In the genomic region with DNA sequence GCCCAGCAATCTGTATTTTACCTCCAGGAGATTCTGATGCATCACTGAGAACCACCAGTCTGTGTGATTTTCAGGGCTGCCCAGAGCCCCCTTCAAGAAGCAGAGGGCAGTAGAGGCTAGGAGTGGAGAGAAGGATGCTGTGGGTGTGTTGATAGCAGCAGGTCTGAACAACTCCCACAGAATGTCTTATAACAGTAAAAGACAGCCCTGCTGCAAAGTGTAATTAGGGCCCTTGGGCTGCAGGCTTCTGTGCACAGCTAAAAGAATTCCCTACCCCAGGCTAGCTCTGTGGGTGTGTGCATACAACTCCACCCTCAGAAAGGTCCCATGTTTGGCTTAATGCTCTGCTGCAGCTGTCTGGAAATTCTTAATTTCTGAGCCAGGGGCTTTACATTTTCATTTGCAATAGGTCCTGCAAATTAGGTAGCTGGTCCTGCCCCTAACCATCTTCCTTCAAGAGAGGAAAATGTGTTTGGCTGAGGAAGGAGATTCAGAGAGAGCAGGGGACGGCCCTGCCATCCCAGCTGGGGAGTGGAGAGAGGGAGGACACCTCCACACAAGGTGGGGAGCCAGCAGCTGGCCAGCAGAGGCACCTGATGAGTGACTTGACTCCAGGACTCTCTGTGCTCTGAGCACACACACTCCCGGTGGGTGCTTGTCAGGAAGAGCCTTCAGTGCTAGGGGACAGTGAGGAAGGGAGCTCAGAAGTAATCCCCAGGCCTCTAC, we compare ENCODE assay signal across 1 cellular context.
TF ChIP-seq lines count a peak whose summit lies in the region.

No MANE protein-coding gene starts in this region.

TF ChIP-seq in GM12878, 131 proteins besides CTCF, POLR2A, EP300 and RAD21:
- TF ChIP-seq NR2C1 (IDR thresholded peaks at IDR 0.05) (no peak), BCL11A (IDR thresholded peaks at IDR 0.05; ENCODE audit: low read depth, low read length) (no peak), SRF (IDR thresholded peaks at IDR 0.05; ENCODE audit: low read depth in 2 of 2, low read length in 2 of 2) (no peak), JUND (IDR thresholded peaks at IDR 0.05; ENCODE audit: low read depth, low read length) (no peak), RFX5 (IDR thresholded peaks at IDR 0.05; ENCODE audit: low read depth, low read length) (no peak), LARP7 (IDR thresholded peaks at IDR 0.05) (no peak), ZSCAN29 (IDR thresholded peaks at IDR 0.05) (no peak), ZBED1 (IDR thresholded peaks at IDR 0.05; ENCODE audit: borderline replicate concordance) (no peak), RUNX3 (IDR thresholded peaks at IDR 0.05; ENCODE audit: low read length) (no peak), STAT3 (IDR thresholded peaks at IDR 0.05; ENCODE audit: low read depth, low read length) (no peak), EGR1 (IDR thresholded peaks at IDR 0.05; ENCODE audit: borderline replicate concordance in 1 of 2, low read depth in 2 of 2, low read length in 2 of 2) (no peak), CREM (IDR thresholded peaks at IDR 0.05; ENCODE audit: low read depth) (no peak), SREBF2 (IDR thresholded peaks at IDR 0.05; ENCODE audit: low read length) (no peak), YY1 (IDR thresholded peaks at IDR 0.05; ENCODE audit: low read depth, low read length) (no peak)
- TF ChIP-seq, protein P1, sequence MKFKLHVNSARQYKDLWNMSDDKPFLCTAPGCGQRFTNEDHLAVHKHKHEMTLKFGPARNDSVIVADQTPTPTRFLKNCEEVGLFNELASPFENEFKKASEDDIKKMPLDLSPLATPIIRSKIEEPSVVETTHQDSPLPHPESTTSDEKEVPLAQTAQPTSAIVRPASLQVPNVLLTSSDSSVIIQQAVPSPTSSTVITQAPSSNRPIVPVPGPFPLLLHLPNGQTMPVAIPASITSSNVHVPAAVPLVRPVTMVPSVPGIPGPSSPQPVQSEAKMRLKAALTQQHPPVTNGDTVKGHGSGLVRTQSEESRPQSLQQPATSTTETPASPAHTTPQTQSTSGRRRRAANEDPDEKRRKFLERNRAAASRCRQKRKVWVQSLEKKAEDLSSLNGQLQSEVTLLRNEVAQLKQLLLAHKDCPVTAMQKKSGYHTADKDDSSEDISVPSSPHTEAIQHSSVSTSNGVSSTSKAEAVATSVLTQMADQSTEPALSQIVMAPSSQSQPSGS (IDR thresholded peaks at IDR 0.05; ENCODE audit: low read length): no peak
- TF ChIP-seq, protein P2, sequence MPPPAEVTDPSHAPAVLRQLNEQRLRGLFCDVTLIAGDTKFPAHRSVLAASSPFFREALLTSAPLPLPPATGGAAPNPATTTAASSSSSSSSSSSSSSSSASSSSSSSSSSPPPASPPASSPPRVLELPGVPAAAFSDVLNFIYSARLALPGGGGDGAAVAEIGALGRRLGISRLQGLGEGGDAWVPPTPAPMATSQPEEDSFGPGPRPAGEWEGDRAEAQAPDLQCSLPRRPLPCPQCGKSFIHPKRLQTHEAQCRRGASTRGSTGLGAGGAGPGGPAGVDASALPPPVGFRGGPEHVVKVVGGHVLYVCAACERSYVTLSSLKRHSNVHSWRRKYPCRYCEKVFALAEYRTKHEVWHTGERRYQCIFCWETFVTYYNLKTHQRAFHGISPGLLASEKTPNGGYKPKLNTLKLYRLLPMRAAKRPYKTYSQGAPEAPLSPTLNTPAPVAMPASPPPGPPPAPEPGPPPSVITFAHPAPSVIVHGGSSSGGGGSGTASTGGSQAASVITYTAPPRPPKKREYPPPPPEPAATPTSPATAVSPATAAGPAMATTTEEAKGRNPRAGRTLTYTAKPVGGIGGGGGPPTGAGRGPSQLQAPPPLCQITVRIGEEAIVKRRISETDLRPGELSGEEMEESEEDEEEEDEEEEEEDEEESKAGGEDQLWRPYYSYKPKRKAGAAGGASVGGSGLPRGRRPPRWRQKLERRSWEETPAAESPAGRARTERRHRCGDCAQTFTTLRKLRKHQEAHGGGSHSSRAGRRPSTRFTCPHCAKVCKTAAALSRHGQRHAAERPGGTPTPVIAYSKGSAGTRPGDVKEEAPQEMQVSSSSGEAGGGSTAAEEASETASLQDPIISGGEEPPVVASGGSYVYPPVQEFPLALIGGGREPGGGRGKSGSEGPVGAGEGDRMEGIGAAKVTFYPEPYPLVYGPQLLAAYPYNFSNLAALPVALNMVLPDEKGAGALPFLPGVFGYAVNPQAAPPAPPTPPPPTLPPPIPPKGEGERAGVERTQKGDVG (CRISPR knock-in tag; IDR thresholded peaks at IDR 0.05): no peak
- TF ChIP-seq, protein P3, sequence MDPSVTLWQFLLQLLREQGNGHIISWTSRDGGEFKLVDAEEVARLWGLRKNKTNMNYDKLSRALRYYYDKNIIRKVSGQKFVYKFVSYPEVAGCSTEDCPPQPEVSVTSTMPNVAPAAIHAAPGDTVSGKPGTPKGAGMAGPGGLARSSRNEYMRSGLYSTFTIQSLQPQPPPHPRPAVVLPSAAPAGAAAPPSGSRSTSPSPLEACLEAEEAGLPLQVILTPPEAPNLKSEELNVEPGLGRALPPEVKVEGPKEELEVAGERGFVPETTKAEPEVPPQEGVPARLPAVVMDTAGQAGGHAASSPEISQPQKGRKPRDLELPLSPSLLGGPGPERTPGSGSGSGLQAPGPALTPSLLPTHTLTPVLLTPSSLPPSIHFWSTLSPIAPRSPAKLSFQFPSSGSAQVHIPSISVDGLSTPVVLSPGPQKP (IDR thresholded peaks at IDR 0.05; ENCODE audit: low read depth, low read length): no peak
- TF ChIP-seq, protein P4, sequence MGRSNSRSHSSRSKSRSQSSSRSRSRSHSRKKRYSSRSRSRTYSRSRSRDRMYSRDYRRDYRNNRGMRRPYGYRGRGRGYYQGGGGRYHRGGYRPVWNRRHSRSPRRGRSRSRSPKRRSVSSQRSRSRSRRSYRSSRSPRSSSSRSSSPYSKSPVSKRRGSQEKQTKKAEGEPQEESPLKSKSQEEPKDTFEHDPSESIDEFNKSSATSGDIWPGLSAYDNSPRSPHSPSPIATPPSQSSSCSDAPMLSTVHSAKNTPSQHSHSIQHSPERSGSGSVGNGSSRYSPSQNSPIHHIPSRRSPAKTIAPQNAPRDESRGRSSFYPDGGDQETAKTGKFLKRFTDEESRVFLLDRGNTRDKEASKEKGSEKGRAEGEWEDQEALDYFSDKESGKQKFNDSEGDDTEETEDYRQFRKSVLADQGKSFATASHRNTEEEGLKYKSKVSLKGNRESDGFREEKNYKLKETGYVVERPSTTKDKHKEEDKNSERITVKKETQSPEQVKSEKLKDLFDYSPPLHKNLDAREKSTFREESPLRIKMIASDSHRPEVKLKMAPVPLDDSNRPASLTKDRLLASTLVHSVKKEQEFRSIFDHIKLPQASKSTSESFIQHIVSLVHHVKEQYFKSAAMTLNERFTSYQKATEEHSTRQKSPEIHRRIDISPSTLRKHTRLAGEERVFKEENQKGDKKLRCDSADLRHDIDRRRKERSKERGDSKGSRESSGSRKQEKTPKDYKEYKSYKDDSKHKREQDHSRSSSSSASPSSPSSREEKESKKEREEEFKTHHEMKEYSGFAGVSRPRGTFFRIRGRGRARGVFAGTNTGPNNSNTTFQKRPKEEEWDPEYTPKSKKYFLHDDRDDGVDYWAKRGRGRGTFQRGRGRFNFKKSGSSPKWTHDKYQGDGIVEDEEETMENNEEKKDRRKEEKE (IDR thresholded peaks at IDR 0.05): no peak
- TF ChIP-seq, protein P5, sequence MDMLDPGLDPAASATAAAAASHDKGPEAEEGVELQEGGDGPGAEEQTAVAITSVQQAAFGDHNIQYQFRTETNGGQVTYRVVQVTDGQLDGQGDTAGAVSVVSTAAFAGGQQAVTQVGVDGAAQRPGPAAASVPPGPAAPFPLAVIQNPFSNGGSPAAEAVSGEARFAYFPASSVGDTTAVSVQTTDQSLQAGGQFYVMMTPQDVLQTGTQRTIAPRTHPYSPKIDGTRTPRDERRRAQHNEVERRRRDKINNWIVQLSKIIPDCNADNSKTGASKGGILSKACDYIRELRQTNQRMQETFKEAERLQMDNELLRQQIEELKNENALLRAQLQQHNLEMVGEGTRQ (IDR thresholded peaks at IDR 0.05; ENCODE audit: borderline replicate concordance, low read depth, low read length): no peak
